ENCODE assay signal across 23 cellular contexts in the genomic region with DNA sequence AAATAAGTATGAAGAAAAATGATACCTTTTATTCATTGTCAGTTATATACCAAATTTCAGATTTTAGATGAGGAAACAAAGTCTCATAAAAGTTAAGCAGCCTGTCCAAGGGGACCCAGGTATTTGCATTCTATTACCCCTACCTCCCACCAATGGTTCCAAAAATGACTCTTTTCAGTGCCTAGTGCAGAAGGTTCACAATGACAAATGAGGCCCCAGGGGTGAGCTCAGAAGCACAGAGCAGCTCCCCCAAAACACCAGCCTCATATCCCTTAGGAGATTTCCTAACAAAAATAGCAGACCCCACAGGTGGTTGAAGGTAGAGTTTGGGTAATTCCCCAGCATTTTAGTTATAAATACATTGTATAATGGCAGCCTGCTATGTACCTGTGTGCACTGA.
"Had no signal": no experiment of that assay in that cellular context is flagged by ENCODE, and none has a peak within 500 bp of the region (broad histone marks: within the 10 kb centered on the region; RNA-seq: fewer than 3 reads in every experiment).

No MANE protein-coding gene starts in this region.

- H3K9ac ChIP-seq: parathyroid adenoma had no signal

- H3K27ac ChIP-seq: adrenal gland, esophagus squamous epithelium, gastroesophageal sphincter, heart right ventricle, parathyroid adenoma, upper lobe of left lung had no signal

- H3K36me3 ChIP-seq: adrenal gland, esophagus squamous epithelium, gastroesophageal sphincter, heart right ventricle, upper lobe of left lung had no signal

- FAIRE-seq: astrocyte, colon had no signal

- ATAC-seq: activated CD4-positive, alpha-beta T cell treated with anti-CD3 and anti-CD28 coated beads for 36 hours; activated T-cell treated with anti-CD3 and anti-CD28 coated beads, Interleukin-2, amount 50 U/mL, for 4 hours; gastroesophageal sphincter; heart right ventricle; left cardiac atrium; right cardiac atrium; stimulated activated naive CD8-positive, alpha-beta T cell treated with anti-CD3 and anti-CD28 coated beads, Interleukin-15, Interleukin-2, amounts not matched to agents 100 U/mL and 50 U/mL, for 24 hours had no signal

- H2AFZ ChIP-seq: parathyroid adenoma had no signal

- H3K79me2 ChIP-seq: parathyroid adenoma had no signal

- H3K4me1 ChIP-seq: parathyroid adenoma had no signal

- DNase-seq: activated B cell treated with CpG ODN at 0.5 μM for 24 hours; activated CD4-positive, alpha-beta T cell treated with anti-CD3 and anti-CD28 coated beads for 36 hours; activated CD4-positive, alpha-beta T cell treated with anti-CD3 and anti-CD28 coated beads, Interleukin-2, amount 50 U/mL, for 4 hours; activated CD8-positive, alpha-beta memory T cell treated with anti-CD3 and anti-CD28 coated beads for 24 hours; activated CD8-positive, alpha-beta memory T cell treated with anti-CD3 and anti-CD28 coated beads, Interleukin-2, amount 50 U/mL, for 48 hours; activated naive CD4-positive, alpha-beta T cell; activated T-cell treated with anti-CD3 and anti-CD28 coated beads, Interleukin-2, amount 50 U/mL, for 4 hours; adrenal gland; central memory CD4-positive, alpha-beta T cell; esophagus squamous epithelium; heart right ventricle; islet precursor cell; left cardiac atrium; nephron progenitor cell; right cardiac atrium; stimulated activated CD4-positive, alpha-beta T cell treated with anti-CD3 and anti-CD28 coated beads, Interleukin-12 subunit alpha, Interleukin-12 subunit beta, amount 100 ng/mL, for 4 hours; stimulated activated CD4-positive, alpha-beta T cell treated with anti-CD3 and anti-CD28 coated beads, Interleukin-4, amount 100 ng/mL, for 4 hours; stimulated activated naive CD8-positive, alpha-beta T cell treated with anti-CD3 and anti-CD28 coated beads, Interleukin-15, Interleukin-2, amounts not matched to agents 100 U/mL and 50 U/mL, for 24 hours; upper lobe of left lung had no signal

- H3K9me3 ChIP-seq: adrenal gland, esophagus squamous epithelium, gastroesophageal sphincter, upper lobe of left lung had no signal

- H3K4me3 ChIP-seq: adrenal gland, esophagus squamous epithelium, gastroesophageal sphincter, heart right ventricle, upper lobe of left lung had no signal

- H3K27me3 ChIP-seq: adrenal gland, esophagus squamous epithelium, gastroesophageal sphincter, heart right ventricle, upper lobe of left lung had no signal
